14 cellular contexts compared by ENCODE assay signal in the genomic region with DNA sequence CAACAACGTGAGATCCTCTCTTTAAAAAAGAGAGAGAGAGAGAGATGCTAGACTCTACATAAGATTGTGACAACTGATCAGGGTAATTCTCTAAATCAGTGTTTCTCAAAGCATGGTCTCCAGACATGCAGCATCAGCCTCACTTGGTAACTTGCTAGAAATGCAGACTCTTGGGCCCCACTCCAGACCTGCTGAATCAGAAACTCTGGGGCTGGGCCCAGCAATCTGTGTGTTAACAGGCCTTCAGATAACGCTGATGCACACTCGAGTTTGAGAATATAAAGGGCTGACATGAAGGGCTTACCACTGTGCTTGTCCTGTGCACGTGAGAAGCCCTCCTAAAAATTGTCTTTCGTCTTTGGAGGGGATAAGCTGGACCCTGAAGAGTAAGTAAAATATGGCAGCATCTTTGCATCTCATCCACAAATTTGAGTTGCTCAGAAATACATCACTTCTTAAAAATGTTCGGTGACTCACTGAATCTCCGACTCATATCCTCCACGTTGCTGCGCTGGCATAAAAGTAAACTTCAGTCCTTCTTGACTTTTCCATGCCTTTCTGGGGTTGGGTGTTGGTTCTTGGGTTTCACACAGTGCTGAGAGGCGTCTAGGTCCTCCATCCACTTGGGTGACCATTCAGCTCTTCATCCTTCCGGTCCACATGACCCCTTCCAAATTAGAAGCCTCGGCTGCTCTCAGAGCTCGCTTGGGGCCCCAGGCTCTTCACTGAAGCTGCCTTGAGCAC.
DNase-seq lines count a peak whose midpoint lies in the region; ATAC-seq and TF ChIP-seq lines count a peak whose summit lies in the region.
"Had no signal": no experiment of that assay in that cellular context is flagged by ENCODE, and none has a peak within 500 bp of the region (broad histone marks: within the 10 kb centered on the region; RNA-seq: fewer than 3 reads in every experiment).

No MANE protein-coding gene starts in this region.

- DNase-seq in activated CD8-positive, alpha-beta memory T cell treated with anti-CD3 and anti-CD28 coated beads, Interleukin-2, amount 50 U/mL, for 4 hours = peak; percentile 34
- no peak for DNase-seq in activated CD8-positive, alpha-beta memory T cell treated with anti-CD3 and anti-CD28 coated beads for 24 hours
- DNase-seq in RWPE1 (ENCODE audit: low spot score) = peak; percentile 65
- DNase-seq in choroid plexus epithelial cell (ENCODE audit: low read depth) = peak; percentile 82
- peak; percentile 37 for DNase-seq in stimulated activated CD4-positive, alpha-beta T cell treated with anti-CD3 and anti-CD28 coated beads, Interleukin-2, amount 100 ng/mL, for 4 hours (ENCODE audit: low read depth)
- DNase-seq in NCI-H510A treated with DMSO at 0.1 percent for 48 hours (lab: John Stamatoyannopoulos, UW) = no peak
- DNase-seq: activated CD8-positive, alpha-beta memory T cell treated with anti-CD3 and anti-CD28 coated beads, Interleukin-2, amount 50 U/mL, for 48 hours; C1 segment of cervical spinal cord; GOT3; left lung; retina; SJCRH30 had no signal

- CTCF ChIA-PET in RWPE1 (lab: Yijun Ruan, JAX) = no interaction called here

- POLR2A ChIA-PET in RWPE1 (lab: Yijun Ruan, JAX; ENCODE audit: low non-redundant PET) = no interaction called here

- H3K4me3 ChIP-seq in choroid plexus epithelial cell (ENCODE audit: low read depth, low read length) = no peak overlapping the region
- H3K4me3 ChIP-seq: left lung, SJCRH30 had no signal

- ATAC-seq in HG02885 (IDR thresholded peaks at IDR 0.05; ENCODE audit: poor library complexity, unreplicated experiment) = no peak
- no peak for ATAC-seq in HG02840 (IDR thresholded peaks at IDR 0.05; ENCODE audit: low FRiP score, unreplicated experiment)
- ATAC-seq: left lung had no signal

- TF ChIP-seq CTCF in RWPE1 (conservative IDR thresholded peaks at IDR 0.05; ENCODE audit: low read depth) (no peak), choroid plexus epithelial cell (conservative IDR thresholded peaks at IDR 0.05; ENCODE audit: low read depth, low read length) (no peak)

- H3K27ac ChIP-seq in RWPE1 = no peak overlapping the region; the same call in 1 of the 2 replicates
- H3K27ac ChIP-seq: left lung, SJCRH30 had no signal

Comparison
In these comparisons a context has a peak if more than half of its experiments do, and no peak if none do; other contexts are left out.
1. DNase-seq: peak in activated CD8-positive, alpha-beta memory T cell treated with anti-CD3 and anti-CD28 coated beads, Interleukin-2, amount 50 U/mL, for 4 hours (single experiment), RWPE1 (single experiment), choroid plexus epithelial cell (single experiment) and stimulated activated CD4-positive, alpha-beta T cell treated with anti-CD3 and anti-CD28 coated beads, Interleukin-2, amount 100 ng/mL, for 4 hours (single experiment); none in activated CD8-positive, alpha-beta memory T cell treated with anti-CD3 and anti-CD28 coated beads for 24 hours (single experiment) and NCI-H510A treated with DMSO at 0.1 percent for 48 hours (single experiment).